Comparison of ENCODE assay signal across 8 cellular contexts in genomic region chr2:228657807-228658402, GRCh38.
A peak's percentile ranks its signal among the peaks of the same experiment; 100 is the strongest.
DNase-seq lines count a peak whose midpoint lies in the region; ATAC-seq, FAIRE-seq and TF ChIP-seq lines count a peak whose summit lies in the region.

No MANE protein-coding gene starts in this region.

- H3K9ac ChIP-seq in GM12878 (ENCODE audit: control insufficient read depth, insufficient read depth, low read length) (no peak overlapping the region), liver (ENCODE audit: low read depth in 1 of 2, low read length in 2 of 2) (no peak overlapping the region)

- H3K4me1 ChIP-seq in GM12878 (ENCODE audit: control insufficient read depth, insufficient read depth, low read length) (no peaks in the 10 kb centered on the region), liver (ENCODE audit: control insufficient read depth in 4 of 4, insufficient read depth in 4 of 4, low read length in 3 of 4) (peaks cover 0 to 8% (median 3%) of the 10 kb centered on the region in 4 donors)

- 52% methylated on average over 6 of the region's 6 CpGs for WGBS in GM12878 (ENCODE audit: insufficient coverage, insufficient replicate concordance, low lambda C conversion rate, missing lambda C conversion rate)
- WGBS in liver, result 40% methylated on average over 6 of the region's 6 CpGs

- H3K4me3 ChIP-seq in GM12878 (no peak overlapping the region), liver (ENCODE audit: low read depth in 1 of 3, low read length in 3 of 3) (no peak overlapping the region)

- no peak for TF ChIP-seq POLR2A in GM12878 (IDR thresholded peaks at IDR 0.05; ENCODE audit: low read depth, low read length)

- H3K36me3 ChIP-seq in GM12878 (ENCODE audit: control insufficient read depth in 2 of 2, insufficient read depth in 2 of 2, low read length in 1 of 2) (no peaks in the 10 kb centered on the region), liver (ENCODE audit: control insufficient read depth in 4 of 4, insufficient read depth in 3 of 4, low read depth in 1 of 4, low read length in 3 of 4) (no peaks in the 10 kb centered on the region)

- H3K27ac ChIP-seq in GM12878 (ENCODE audit: control insufficient read depth, insufficient read depth) (no peak overlapping the region), liver (ENCODE audit: low read depth in 1 of 2, low read length in 2 of 2) (no peak overlapping the region)

- H3K9me3 ChIP-seq in GM12878 (replicated peaks; ENCODE audit: control insufficient read depth, insufficient read depth, low read length) (no peaks in the 10 kb centered on the region), liver (ENCODE audit: control insufficient read depth in 4 of 4, low read length in 3 of 4) (no peaks in the 10 kb centered on the region)

- TF ChIP-seq EP300 in GM12878 (IDR thresholded peaks at IDR 0.05; ENCODE audit: borderline replicate concordance in 1 of 2, control insufficient read depth in 1 of 2, low read depth in 2 of 2, low read length in 2 of 2), result no peak

- H2AFZ ChIP-seq in GM12878 (ENCODE audit: control insufficient read depth, low read depth, low read length), result no peak overlapping the region

- H3K79me2 ChIP-seq in GM12878 (ENCODE audit: control insufficient read depth, insufficient read depth, low read length), result no peaks in the 10 kb centered on the region

- SMC1A ChIA-PET in GM12878 (lab: Charles Lee; ENCODE audit: uncharacterized antibody, unreplicated experiment), result interaction anchor here (0.8 to 1.6 kb wide), 5 partner anchors 21 to 767 kb away, joined by 3 to 5 read pairs (median 3); no protein-coding TSS in a partner anchor

- TF ChIP-seq RAD21 in GM12878 (IDR thresholded peaks at IDR 0.05; ENCODE audit: insufficient read depth, low read depth, low read length) (peak; percentile 88), liver (IDR thresholded peaks at IDR 0.05) (peak; percentile 82 to 85)

- ATAC-seq in GM12878 (peak; percentile 78), HG03108 (IDR thresholded peaks at IDR 0.05; ENCODE audit: unreplicated experiment) (no peak), HG03045 (IDR thresholded peaks at IDR 0.05; ENCODE audit: unreplicated experiment) (no peak), HG03135 (IDR thresholded peaks at IDR 0.05; ENCODE audit: unreplicated experiment) (no peak)

- RAD21 ChIA-PET in GM12878 (lab: Charles Lee; ENCODE audit: unreplicated experiment), result interaction anchor here (1.0 to 2.0 kb wide), 2 partner anchors 339 to 609 kb away, joined by 4 to 9 read pairs; no protein-coding TSS in a partner anchor

- peak; percentile 26 to 68 (median 43); a peak in 4 of 6 replicates for TF ChIP-seq CTCF in GM12878 (IDR thresholded peaks at IDR 0.05 in 2 of 3, conservative IDR thresholded peaks at IDR 0.05 in 1 of 3; ENCODE audit: control insufficient read depth in 2 of 3, extremely low read depth in 1 of 3, insufficient read depth in 1 of 3, low read depth in 3 of 3, low read length in 3 of 3)
- peak; percentile 56 for TF ChIP-seq CTCF in liver (IDR thresholded peaks at IDR 0.05; ENCODE audit: low read depth, low read length, missing input control)

- in situ Hi-C loops in GM12878 (cut with MboI), result loop anchor here (25.0 kb wide), 1 partner anchor 721 kb away; no protein-coding TSS in a partner anchor

- intact Hi-C loops in GM12878 (cut with micrococcal nuclease; ENCODE audit: unreplicated experiment), result loop anchor here (1.0 to 5.0 kb wide), 6 partner anchors 257 to 766 kb away; no protein-coding TSS in a partner anchor

- H4K20me1 ChIP-seq in GM12878 (ENCODE audit: control insufficient read depth, insufficient read depth), result no peaks in the 10 kb centered on the region

- CTCF ChIA-PET in GM12878 (lab: Yijun Ruan, JAX), result interaction anchor here (0.6 to 2.8 kb wide), 12 partner anchors 10 to 1039 kb away, joined by 3 to 13 read pairs (median 4); no protein-coding TSS in a partner anchor

- BruUV-seq in GM12878 (replicated peaks; lab: Mats Ljungman, UMichigan), result no TSS peak

- DNase-seq in NCI-H1417 (lab: John Stamatoyannopoulos, UW) (peak in 2 of 3 experiments; percentile 43 to 77), NCI-H1417 treated with DMSO at 0.1 percent for 48 hours (lab: John Stamatoyannopoulos, UW) (no peak), NCI-H2029 (lab: John Stamatoyannopoulos, UW) (peak; percentile 6), GM12878 (ENCODE audit: low read depth, low spot score) (peak; percentile 3)

- no peak for FAIRE-seq in GM12878 (lab: Jason Lieb, UNC)

- no peaks in the 10 kb centered on the region for H3K27me3 ChIP-seq in GM12878 (replicated peaks in 1 of 2; ENCODE audit: control insufficient read depth in 2 of 2, insufficient read depth in 2 of 2, low read length in 1 of 2)
- peaks cover 0 to 3% (median 0%) of the 10 kb centered on the region in 4 donors for H3K27me3 ChIP-seq in liver (ENCODE audit: control insufficient read depth in 4 of 4, insufficient read depth in 4 of 4, low read length in 3 of 4)

- POLR2A ChIA-PET in GM12878 (lab: Charles Lee), result no interaction called here

- H3K4me2 ChIP-seq in GM12878 (ENCODE audit: control insufficient read depth, insufficient read depth), result no peak overlapping the region

TF ChIP-seq in GM12878, 131 proteins besides CTCF, POLR2A, EP300 and RAD21:
- peak; percentile 78; the same call in 1 of the 2 replicates for TF ChIP-seq SMC3 (IDR thresholded peaks at IDR 0.05; ENCODE audit: borderline replicate concordance, low read length)
- no peak for TF ChIP-seq SP1 (IDR thresholded peaks at IDR 0.05; ENCODE audit: low read depth, low read length)
- TF ChIP-seq POLR2AphosphoS2 (IDR thresholded peaks at IDR 0.05; ENCODE audit: low read depth, low read length), result no peak
- TF ChIP-seq GABPA (IDR thresholded peaks at IDR 0.05; ENCODE audit: low read depth), result no peak
- TF ChIP-seq ZNF384 (IDR thresholded peaks at IDR 0.05; ENCODE audit: borderline replicate concordance, low read depth, low read length), result peak; percentile 56; the same call in 1 of the 2 replicates

TF ChIP-seq in liver, 16 proteins besides CTCF, POLR2A, EP300 and RAD21:
- no peak for TF ChIP-seq HNF4G (IDR thresholded peaks at IDR 0.05)
